In genomic region chr13:44574466-44574855, GRCh38 we compare ENCODE assay signal across 10 cellular contexts. TPM values are rescaled to one million over a fixed set of nuclear protein-coding genes. Genes with fewer than 3 reads are reported as not detected.
DNase-seq lines count a peak whose midpoint lies in the region; ATAC-seq and TF ChIP-seq lines count a peak whose summit lies in the region.
"Had no signal": no experiment of that assay in that cellular context is flagged by ENCODE, and none has a peak within 500 bp of the region (broad histone marks: within the 10 kb centered on the region; RNA-seq: fewer than 3 reads in every experiment).

No MANE protein-coding gene starts in this region.

- CTCF ChIA-PET in activated CD8-positive, alpha-beta T cell treated with anti-CD3 and anti-CD28 coated beads for 36 hours (lab: Charles Lee): interaction anchor here (0.6 to 4.4 kb wide), 10 partner anchors 9 to 348 kb away, joined by 3 to 22 read pairs (median 4); no protein-coding TSS in a partner anchor
- CTCF ChIA-PET in activated CD8-positive, alpha-beta T cell treated with anti-CD3 and anti-CD28 coated beads, Interleukin-2, amount 10 ng/mL, durations not matched to agents 7 days and 5 days (lab: Charles Lee): interaction anchor here (1.7 to 3.3 kb wide), 4 partner anchors 62 to 344 kb away, joined by 4 to 11 read pairs (median 6); no protein-coding TSS in a partner anchor

- no peak for TF ChIP-seq CTCF in activated CD8-positive, alpha-beta T cell treated with anti-CD3 and anti-CD28 coated beads for 36 hours (IDR thresholded peaks at IDR 0.05)
- TF ChIP-seq CTCF in VCaP (conservative IDR thresholded peaks at IDR 0.05): peak; percentile 7; the same call in 1 of the 2 replicates
- peak; percentile 3 for TF ChIP-seq CTCF in glutamatergic neuron (IDR thresholded peaks at IDR 0.05; ENCODE audit: partially characterized antibody, unreplicated experiment)
- TF ChIP-seq CTCF in CD14-positive monocyte (IDR thresholded peaks at IDR 0.05): no peak

- H3K36me3 Mint-ChIP-seq in activated CD8-positive, alpha-beta T cell treated with anti-CD3 and anti-CD28 coated beads for 36 hours (ENCODE audit: low read depth): peaks cover 5% of the 10 kb centered on the region
- H3K36me3 Mint-ChIP-seq in activated CD8-positive, alpha-beta T cell treated with anti-CD3 and anti-CD28 coated beads, Interleukin-2, amount 10 ng/mL, durations not matched to agents 7 days and 5 days (ENCODE audit: low read depth): peaks cover 25% of the 10 kb centered on the region
- H3K36me3 Mint-ChIP-seq in glutamatergic neuron (ENCODE audit: unreplicated experiment): no peaks in the 10 kb centered on the region
- peaks cover 3 to 14% of the 10 kb centered on the region in 2 donors for H3K36me3 Mint-ChIP-seq in CD14-positive monocyte

- H3K9ac ChIP-seq in skeletal muscle tissue (ENCODE audit: low read depth in 1 of 3, low read length in 3 of 3): peak overlapping the region; percentile 63 to 97 (median 68)

- H3K9me3 ChIP-seq in skeletal muscle tissue (ENCODE audit: control insufficient read depth in 3 of 3, low read length in 3 of 3): no peaks in the 10 kb centered on the region

- H3K4me1 Mint-ChIP-seq in activated CD8-positive, alpha-beta T cell treated with anti-CD3 and anti-CD28 coated beads for 36 hours (ENCODE audit: low read depth): peaks cover 49% of the 10 kb centered on the region
- H3K4me1 Mint-ChIP-seq in activated CD8-positive, alpha-beta T cell treated with anti-CD3 and anti-CD28 coated beads, Interleukin-2, amount 10 ng/mL, durations not matched to agents 7 days and 5 days (ENCODE audit: low read depth): peaks cover 40% of the 10 kb centered on the region
- H3K4me1 Mint-ChIP-seq in glutamatergic neuron (ENCODE audit: low read depth, unreplicated experiment) (peaks cover 43% of the 10 kb centered on the region), CD14-positive monocyte (peaks cover 46% of the 10 kb centered on the region)

- H3K4me3 ChIP-seq in skeletal muscle tissue (ENCODE audit: low read length in 3 of 3): peak overlapping the region; percentile 77 to 84 (median 83)

- intact Hi-C loops in activated CD8-positive, alpha-beta T cell treated with anti-CD3 and anti-CD28 coated beads for 36 hours (cut with micrococcal nuclease): no loop called here
- intact Hi-C loops in CD14-positive monocyte (cut with micrococcal nuclease): loop anchor here (10.0 kb wide), 3 partner anchors 90 to 700 kb away; partner anchors contain the start of genes CCDC122 (in 1 of the 2), GPALPP1 (in 1 of the 2), LACC1 (in 1 of the 2) and NUFIP1 (in 1 of the 2)

- no peak overlapping the region for H3K27ac Mint-ChIP-seq in activated CD8-positive, alpha-beta T cell treated with anti-CD3 and anti-CD28 coated beads for 36 hours
- no peak overlapping the region for H3K27ac Mint-ChIP-seq in activated CD8-positive, alpha-beta T cell treated with anti-CD3 and anti-CD28 coated beads, Interleukin-2, amount 10 ng/mL, durations not matched to agents 7 days and 5 days
- H3K27ac Mint-ChIP-seq in glutamatergic neuron (ENCODE audit: unreplicated experiment) (no peak overlapping the region), CD14-positive monocyte (no peak overlapping the region)

- DNase-seq in activated CD8-positive, alpha-beta T cell treated with anti-CD3 and anti-CD28 coated beads for 36 hours: no peak
- DNase-seq in activated CD8-positive, alpha-beta T cell treated with anti-CD3 and anti-CD28 coated beads, Interleukin-2, amount 10 ng/mL, durations not matched to agents 7 days and 5 days: no peak
- no peak for DNase-seq in glutamatergic neuron
- DNase-seq in T-helper 2 cell: no peak
- DNase-seq in CD14-positive monocyte (ENCODE audit: low spot score): no peak
- DNase-seq: GOT3 had no signal

- H3K27me3 ChIP-seq in skeletal muscle tissue (ENCODE audit: control insufficient read depth in 3 of 3, insufficient read depth in 3 of 3, low read length in 3 of 3): no peaks in the 10 kb centered on the region
- H3K27me3 ChIP-seq: cardiac muscle cell had no signal

- H3K36me3 ChIP-seq in skeletal muscle tissue (ENCODE audit: control insufficient read depth in 3 of 3, insufficient read depth in 3 of 3, low read length in 3 of 3): peaks cover 0 to 5% (median 4%) of the 10 kb centered on the region in 3 donors
- H3K36me3 ChIP-seq: cardiac muscle cell had no signal

- POLR2A ChIA-PET in activated CD8-positive, alpha-beta T cell treated with anti-CD3 and anti-CD28 coated beads for 36 hours (lab: Charles Lee): no interaction called here
- POLR2A ChIA-PET in activated CD8-positive, alpha-beta T cell treated with anti-CD3 and anti-CD28 coated beads, Interleukin-2, amount 10 ng/mL, durations not matched to agents 7 days and 5 days (lab: Charles Lee): no interaction called here

- H3K27ac ChIP-seq in VCaP (peak overlapping the region; percentile 99), skeletal muscle tissue (ENCODE audit: low read depth, low read length) (peak overlapping the region; percentile 97)
- H3K27ac ChIP-seq: cardiac muscle cell had no signal

- H3K4me1 ChIP-seq in skeletal muscle tissue (ENCODE audit: control insufficient read depth in 3 of 3, insufficient read depth in 3 of 3, low read length in 3 of 3): peaks cover 28 to 38% (median 38%) of the 10 kb centered on the region in 3 donors

- no peaks in the 10 kb centered on the region for H3K9me3 Mint-ChIP-seq in activated CD8-positive, alpha-beta T cell treated with anti-CD3 and anti-CD28 coated beads for 36 hours
- H3K9me3 Mint-ChIP-seq in activated CD8-positive, alpha-beta T cell treated with anti-CD3 and anti-CD28 coated beads, Interleukin-2, amount 10 ng/mL, durations not matched to agents 7 days and 5 days (ENCODE audit: insufficient read depth): no peaks in the 10 kb centered on the region
- peaks cover 16% of the 10 kb centered on the region for H3K9me3 Mint-ChIP-seq in glutamatergic neuron (ENCODE audit: unreplicated experiment)
- H3K9me3 Mint-ChIP-seq in CD14-positive monocyte: no peaks in the 10 kb centered on the region

- peak overlapping the region; percentile 0 for H3K4me3 Mint-ChIP-seq in activated CD8-positive, alpha-beta T cell treated with anti-CD3 and anti-CD28 coated beads for 36 hours
- no peak overlapping the region for H3K4me3 Mint-ChIP-seq in activated CD8-positive, alpha-beta T cell treated with anti-CD3 and anti-CD28 coated beads, Interleukin-2, amount 10 ng/mL, durations not matched to agents 7 days and 5 days
- peak overlapping the region; percentile 91 for H3K4me3 Mint-ChIP-seq in glutamatergic neuron (ENCODE audit: unreplicated experiment)
- peak overlapping the region in 1 of 2 donors; percentile 7 for H3K4me3 Mint-ChIP-seq in CD14-positive monocyte

- ATAC-seq in activated CD8-positive, alpha-beta T cell treated with anti-CD3 and anti-CD28 coated beads for 36 hours: no peak
- ATAC-seq in activated CD8-positive, alpha-beta T cell treated with anti-CD3 and anti-CD28 coated beads, Interleukin-2, amount 10 ng/mL, durations not matched to agents 7 days and 5 days: no peak
- ATAC-seq in GM21381 (IDR thresholded peaks at IDR 0.05; ENCODE audit: unreplicated experiment): no peak

- no peaks in the 10 kb centered on the region for H3K27me3 Mint-ChIP-seq in activated CD8-positive, alpha-beta T cell treated with anti-CD3 and anti-CD28 coated beads for 36 hours
- H3K27me3 Mint-ChIP-seq in activated CD8-positive, alpha-beta T cell treated with anti-CD3 and anti-CD28 coated beads, Interleukin-2, amount 10 ng/mL, durations not matched to agents 7 days and 5 days (ENCODE audit: low read depth): peaks cover 8% of the 10 kb centered on the region
- H3K27me3 Mint-ChIP-seq in glutamatergic neuron (ENCODE audit: unreplicated experiment) (peaks cover 9% of the 10 kb centered on the region), CD14-positive monocyte (ENCODE audit: low read depth in 3 of 3) (peaks cover 4 to 16% (median 12%) of the 10 kb centered on the region in 3 donors)

RNA-seq across cellular contexts. Expression of gene TSC22D1, which starts 1.7 kb away (rescaled TPM):
- total RNA-seq in activated CD8-positive, alpha-beta T cell treated with anti-CD3 and anti-CD28 coated beads for 36 hours: 1 to 10 TPM; 7.6 to 9.6 TPM
- total RNA-seq in activated CD8-positive, alpha-beta T cell treated with anti-CD3 and anti-CD28 coated beads, Interleukin-2, amount 10 ng/mL, durations not matched to agents 7 days and 5 days: 10 to 100 TPM; 13.7 to 15.8 TPM
- total RNA-seq in glutamatergic neuron (ENCODE audit: unreplicated experiment) (111 TPM), skeletal muscle tissue (69.4 TPM)
- 1 to 10 TPM; 1.9 to 3.1 TPM for polyA plus RNA-seq in CD14-positive monocyte

Comparison
In these comparisons a context has a peak if more than half of its experiments do, and no peak if none do; other contexts are left out.
1. CTCF ChIP-seq: peak in VCaP (single experiment) and glutamatergic neuron (single experiment); none in activated CD8-positive, alpha-beta T cell treated with anti-CD3 and anti-CD28 coated beads for 36 hours (single experiment) and CD14-positive monocyte (single experiment).